In the genomic region with DNA sequence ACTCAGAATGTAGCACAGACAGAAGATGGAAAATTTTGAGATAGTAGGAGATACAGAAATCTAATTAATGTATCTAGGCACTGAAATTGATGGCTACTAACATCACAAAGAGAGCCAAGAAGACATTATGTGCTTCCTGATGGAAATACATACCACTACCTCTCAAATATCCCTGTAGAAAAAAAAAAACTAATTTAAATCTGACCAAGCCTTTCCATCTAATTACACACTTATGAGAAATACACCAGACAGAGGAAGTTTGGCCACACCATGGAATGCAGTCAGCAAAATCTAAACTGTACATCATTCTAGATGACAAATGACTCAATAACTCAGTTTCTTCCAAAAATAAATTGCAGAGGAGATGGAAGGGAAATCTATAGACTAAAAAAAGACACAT, we compare ENCODE assay signal across 29 cellular contexts. TPM values are rescaled to one million over a fixed set of nuclear protein-coding genes. Genes with fewer than 3 reads are reported as not detected.
DNase-seq lines count a peak whose midpoint lies in the region; ATAC-seq, FAIRE-seq and TF ChIP-seq lines count a peak whose summit lies in the region.
"Had no signal": no experiment of that assay in that cellular context is flagged by ENCODE, and none has a peak within 500 bp of the region (broad histone marks: within the 10 kb centered on the region; RNA-seq: fewer than 3 reads in every experiment).

No MANE protein-coding gene starts in this region.

- H3K9ac ChIP-seq in GM23248: no peak overlapping the region

- H3K4me1 Mint-ChIP-seq in activated T-helper 17 cell treated with anti-CD3 and anti-CD28 coated beads, Interleukin-2, amount 50 U/mL, for 72 hours: peaks cover 31% of the 10 kb centered on the region

- peak overlapping the region; percentile 31 for H3K4me2 ChIP-seq in GM23248 (ENCODE audit: unreplicated experiment)
- H3K4me2 ChIP-seq: hepatocyte had no signal

- H3K27ac ChIP-seq in GM23248 (peak overlapping the region; percentile 64), left lung (no peak overlapping the region)
- H3K27ac ChIP-seq: body of pancreas, hepatocyte, lower lobe of right lung, prostate gland had no signal

- no peak for FAIRE-seq in GM12891 (lab: Jason Lieb, UNC)
- FAIRE-seq: H54, HTR-8/SVneo, K562 had no signal

- H3K36me3 ChIP-seq in GM23248 (ENCODE audit: low read depth) (no peaks in the 10 kb centered on the region), left lung (peaks cover 0 to 14% of the 10 kb centered on the region in 2 donors)
- H3K36me3 ChIP-seq: prostate gland had no signal

- H2AFZ ChIP-seq in GM23248: no peak overlapping the region
- H2AFZ ChIP-seq: hepatocyte had no signal

- in situ Hi-C loops in GM23248 (cut with MboI): no loop called here

- H3K27me3 ChIP-seq in GM23248 (replicated peaks; ENCODE audit: insufficient read depth) (no peaks in the 10 kb centered on the region), left lung (no peaks in the 10 kb centered on the region)
- H3K27me3 ChIP-seq: body of pancreas, hepatocyte had no signal

- H4K20me1 ChIP-seq in GM23248 (ENCODE audit: insufficient read depth): no peaks in the 10 kb centered on the region

- peak overlapping the region; percentile 66 for H3K27ac Mint-ChIP-seq in activated T-helper 17 cell treated with anti-CD3 and anti-CD28 coated beads, Interleukin-2, amount 50 U/mL, for 72 hours

- no peak overlapping the region for H3K4me3 ChIP-seq in AG10803 (ENCODE audit: low read length)
- H3K4me3 ChIP-seq in GM23248: no peak overlapping the region
- no peak overlapping the region for H3K4me3 ChIP-seq in fibroblast of mammary gland (ENCODE audit: control insufficient read depth, low read depth, low read length)
- H3K4me3 ChIP-seq in left lung: no peak overlapping the region
- H3K4me3 ChIP-seq: body of pancreas, hepatocyte, K562, lower lobe of right lung, prostate gland had no signal

- TF ChIP-seq CTCF in AG10803 (conservative IDR thresholded peaks at IDR 0.05; ENCODE audit: low read length) (no peak), fibroblast of mammary gland (conservative IDR thresholded peaks at IDR 0.05; ENCODE audit: control insufficient read depth, insufficient read depth, low read depth, low read length) (no peak), left lung (IDR thresholded peaks at IDR 0.05) (no peak), GM20000 (IDR thresholded peaks at IDR 0.05; ENCODE audit: extremely low read depth, missing control alignments) (no peak)

- H3K36me3 Mint-ChIP-seq in activated T-helper 17 cell treated with anti-CD3 and anti-CD28 coated beads, Interleukin-2, amount 50 U/mL, for 72 hours (ENCODE audit: low read depth): peaks cover 65% of the 10 kb centered on the region

- intact Hi-C loops in left lung (cut with DNase I): no loop called here

- H3K9me3 Mint-ChIP-seq in activated T-helper 17 cell treated with anti-CD3 and anti-CD28 coated beads, Interleukin-2, amount 50 U/mL, for 72 hours: no peaks in the 10 kb centered on the region
- H3K9me3 Mint-ChIP-seq: CD14-positive monocyte; central memory CD8-positive, alpha-beta T cell; naive thymus-derived CD4-positive, alpha-beta T cell had no signal

- DNase-seq in AG10803 (ENCODE audit: low read depth) (peak; percentile 53), GM23248 (peak; percentile 73), fibroblast of mammary gland (ENCODE audit: low read depth) (peak; percentile 48), left lung (no peak), GM20000 (ENCODE audit: low spot score) (no peak), GM12891 (ENCODE audit: insufficient read length, low spot score) (no peak)
- DNase-seq: activated CD4-positive, alpha-beta T cell treated with anti-CD3 and anti-CD28 coated beads for 1 hour; activated gamma-delta T cell; body of pancreas; DND-41; lower lobe of right lung; naive thymus-derived CD4-positive, alpha-beta T cell; NCI-H1092 treated with DMSO at 0.1 percent for 48 hours; NCI-H187 treated with DMSO at 0.1 percent for 48 hours; NCI-H510A treated with DMSO at 0.1 percent for 48 hours; nucleus accumbens; stimulated activated CD4-positive, alpha-beta T cell treated with anti-CD3 and anti-CD28 coated beads, Interleukin-12 subunit alpha, Interleukin-12 subunit beta, amount 100 ng/mL, for 4 hours; stimulated activated CD4-positive, alpha-beta T cell treated with anti-CD3 and anti-CD28 coated beads, Interleukin-2, amount 100 ng/mL, for 48 hours; T-helper 2 cell; trophoblast cell had no signal

- no peaks in the 10 kb centered on the region for H3K9me2 ChIP-seq in GM23248 (ENCODE audit: insufficient read depth)

- ATAC-seq in activated T-helper 17 cell treated with anti-CD3 and anti-CD28 coated beads, Interleukin-2, amount 50 U/mL, for 72 hours (replicated peaks): no peak
- ATAC-seq in left lung: no peak
- ATAC-seq: body of pancreas; K562; lower lobe of right lung; naive thymus-derived CD4-positive, alpha-beta T cell; sciatic nerve had no signal

- peaks cover 36% of the 10 kb centered on the region for H3F3A ChIP-seq in GM23248 (ENCODE audit: insufficient read depth)

- peaks cover 14% of the 10 kb centered on the region for H3K79me2 ChIP-seq in GM23248 (ENCODE audit: insufficient read depth)
- H3K79me2 ChIP-seq: hepatocyte had no signal

- H3K4me3 Mint-ChIP-seq in activated T-helper 17 cell treated with anti-CD3 and anti-CD28 coated beads, Interleukin-2, amount 50 U/mL, for 72 hours: no peak overlapping the region
- H3K4me3 Mint-ChIP-seq: CD14-positive monocyte; central memory CD8-positive, alpha-beta T cell; naive thymus-derived CD4-positive, alpha-beta T cell had no signal

- no peaks in the 10 kb centered on the region for H3K9me3 ChIP-seq in GM23248 (ENCODE audit: low read depth)
- H3K9me3 ChIP-seq in left lung: no peaks in the 10 kb centered on the region
- H3K9me3 ChIP-seq: body of pancreas, lower lobe of right lung, prostate gland had no signal

- no peak for TF ChIP-seq POLR2A in GM12891 (IDR thresholded peaks at IDR 0.05; ENCODE audit: low read depth, low read length)

- H3K4me1 ChIP-seq in GM23248 (ENCODE audit: insufficient read depth) (peaks cover 45% of the 10 kb centered on the region), left lung (peaks cover 11 to 31% of the 10 kb centered on the region in 2 donors)
- H3K4me1 ChIP-seq: prostate gland had no signal

- no peaks in the 10 kb centered on the region for H3K27me3 Mint-ChIP-seq in activated T-helper 17 cell treated with anti-CD3 and anti-CD28 coated beads, Interleukin-2, amount 50 U/mL, for 72 hours
- H3K27me3 Mint-ChIP-seq: central memory CD8-positive, alpha-beta T cell; naive thymus-derived CD4-positive, alpha-beta T cell had no signal

TF ChIP-seq in GM12891, 5 proteins besides CTCF, POLR2A, EP300 and RAD21:
- TF ChIP-seq PAX5 (IDR thresholded peaks at IDR 0.05; ENCODE audit: insufficient read depth, low read length, severe bottlenecking): no peak
- no peak for TF ChIP-seq POLR2AphosphoS5 (IDR thresholded peaks at IDR 0.05; ENCODE audit: low read depth, low read length)
- TF ChIP-seq SPI1 (IDR thresholded peaks at IDR 0.05; ENCODE audit: low read depth, low read length): no peak
- no peak for TF ChIP-seq POU2F2 (IDR thresholded peaks at IDR 0.05; ENCODE audit: low read depth, low read length)

RNA-seq across cellular contexts. Expression of a gene that starts 18.9 kb away (rescaled TPM):
- 32.3 and 38.8 TPM in 2 replicates for total RNA-seq in GM23248 (2014; rRNA removed; shearing (Covaris generic))
- polyA plus RNA-seq in GM23248 (2016; fragmentation: Nextera tagmentation; extraction: Ambion mirVana): 33.9 and 35.3 TPM in 2 replicates
- total RNA-seq in activated T-helper 17 cell treated with anti-CD3 and anti-CD28 coated beads, Interleukin-2, amount 50 U/mL, for 72 hours: 10 to 100 TPM; 42.5 to 43.2 TPM
- 10 to 100 TPM; 46.2 to 54.2 TPM for total RNA-seq in left lung
- polyA plus RNA-seq in GM12891 (2012; ENCODE audit: low read depth, missing spikeins): 30.4 TPM

RNA-seq across cellular contexts. Expression of a gene that starts 19.1 kb away (rescaled TPM):
- 2,521 and 3,021 TPM in 2 replicates for total RNA-seq in GM23248 (2014; rRNA removed; shearing (Covaris generic))
- 1,848 and 1,924 TPM in 2 replicates for polyA plus RNA-seq in GM23248 (2016; fragmentation: Nextera tagmentation; extraction: Ambion mirVana)
- 1,000 to 10,000 TPM; 3,349 to 4,633 TPM for total RNA-seq in activated T-helper 17 cell treated with anti-CD3 and anti-CD28 coated beads, Interleukin-2, amount 50 U/mL, for 72 hours
- 1,000 to 10,000 TPM; 1,881 to 1,887 TPM for total RNA-seq in left lung
- polyA plus RNA-seq in GM12891 (2012; ENCODE audit: low read depth, missing spikeins): 13,687 TPM

RNA-seq across cellular contexts. Expression of a gene that starts 24.2 kb away (rescaled TPM):
- 2.6 and 2.7 TPM in 2 replicates for total RNA-seq in GM23248 (2014; rRNA removed; shearing (Covaris generic))
- polyA plus RNA-seq in GM23248 (2016; fragmentation: Nextera tagmentation; extraction: Ambion mirVana): 2.4 and 2.7 TPM in 2 replicates
- total RNA-seq in activated T-helper 17 cell treated with anti-CD3 and anti-CD28 coated beads, Interleukin-2, amount 50 U/mL, for 72 hours: 1 to 10 TPM; 4.0 to 5.8 TPM
- 10 to 100 TPM; 12.7 to 12.9 TPM for total RNA-seq in left lung
- polyA plus RNA-seq in GM12891 (2012; ENCODE audit: low read depth, missing spikeins): 3.0 TPM

RNA-seq across cellular contexts. Expression of a gene that starts 36.3 kb away (rescaled TPM):
- 64.4 and 81.9 TPM in 2 replicates for total RNA-seq in GM23248 (2014; rRNA removed; shearing (Covaris generic))
- polyA plus RNA-seq in GM23248 (2016; fragmentation: Nextera tagmentation; extraction: Ambion mirVana): 79.4 and 90.9 TPM in 2 replicates
- total RNA-seq in activated T-helper 17 cell treated with anti-CD3 and anti-CD28 coated beads, Interleukin-2, amount 50 U/mL, for 72 hours: 10 to 100 TPM; 51.2 to 98.7 TPM
- 10 to 100 TPM; 26.6 to 42.0 TPM for total RNA-seq in left lung
- 47.4 TPM for polyA plus RNA-seq in GM12891 (2012; ENCODE audit: low read depth, missing spikeins)

RNA-seq across cellular contexts. Expression of a gene that starts 36.6 kb away (rescaled TPM):
- total RNA-seq in GM23248 (2014; rRNA removed; shearing (Covaris generic)): 31.9 and 38.7 TPM in 2 replicates
- 7.9 and 9.1 TPM in 2 replicates for polyA plus RNA-seq in GM23248 (2016; fragmentation: Nextera tagmentation; extraction: Ambion mirVana)
- 10 to 100 TPM; 57.9 to 81.2 TPM for total RNA-seq in activated T-helper 17 cell treated with anti-CD3 and anti-CD28 coated beads, Interleukin-2, amount 50 U/mL, for 72 hours
- 10 to 100 TPM; 37.7 to 43.0 TPM for total RNA-seq in left lung
- polyA plus RNA-seq in GM12891 (2012; ENCODE audit: low read depth, missing spikeins): 143 TPM

Comparison
In these comparisons a context has a peak if more than half of its experiments do, and no peak if none do; other contexts are left out.
1. DNase-seq: peak in AG10803 (single experiment), GM23248 (single experiment) and fibroblast of mammary gland (single experiment); none in left lung (0 of 2), GM20000 (single experiment) and GM12891 (single experiment).